In the genomic region with DNA sequence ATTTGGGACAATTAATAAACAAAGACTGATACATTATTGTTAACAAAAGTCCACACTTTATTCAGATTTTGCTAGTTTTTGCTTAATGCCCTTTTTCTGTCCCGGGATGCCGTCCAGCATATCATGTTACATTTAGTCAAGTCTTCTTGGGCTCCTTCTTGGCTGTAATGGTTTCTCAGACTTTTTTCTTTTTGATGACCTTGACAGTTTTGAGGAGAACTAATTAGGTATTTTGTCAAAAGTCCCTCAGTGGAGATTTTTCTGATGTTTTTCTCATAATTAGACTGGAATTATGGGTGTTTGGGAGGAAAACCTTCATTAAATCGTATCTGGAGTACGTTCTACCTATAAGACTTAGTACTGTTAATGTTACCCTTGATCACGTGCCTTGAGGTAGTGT, we compare ENCODE assay signal across 22 cellular contexts.
DNase-seq lines count a peak whose midpoint lies in the region; ATAC-seq, FAIRE-seq and TF ChIP-seq lines count a peak whose summit lies in the region.
"Had no signal": no experiment of that assay in that cellular context is flagged by ENCODE, and none has a peak within 500 bp of the region (broad histone marks: within the 10 kb centered on the region; RNA-seq: fewer than 3 reads in every experiment).

No MANE protein-coding gene starts in this region.

- H2BK120ac ChIP-seq in IMR-90 (ENCODE audit: low read depth, low read length) = no peak overlapping the region

- FAIRE-seq in A549 (lab: Jason Lieb, UNC) (no peak), K562 (lab: Jason Lieb, UNC) (no peak)
- FAIRE-seq: A204.1, D721Med, GM12878, GM12892, GM18507 had no signal

- H3K9ac ChIP-seq in IMR-90 (ENCODE audit: low read depth, low read length) (no peak overlapping the region), K562 (ENCODE audit: insufficient read depth in 1 of 2, low read depth in 2 of 2, low read length in 2 of 2) (no peak overlapping the region)
- H3K9ac ChIP-seq: BLaER1 treated with 17β-estradiol and CSF1 and Interleukin-3, amounts not matched to agents 10 nM and 100 nM had no signal

- TF ChIP-seq CTCF in A549 (IDR thresholded peaks at IDR 0.05) (no peak), IMR-90 (conservative IDR thresholded peaks at IDR 0.05; ENCODE audit: low read depth, low read length) (no peak), K562 (IDR thresholded peaks at IDR 0.05 in 2 of 3, conservative IDR thresholded peaks at IDR 0.05 in 1 of 3; ENCODE audit: insufficient read depth in 2 of 3, low read depth in 1 of 3, low read length in 3 of 3) (no peak)

- no peaks in the 10 kb centered on the region for H3K79me1 ChIP-seq in IMR-90 (ENCODE audit: low read depth in 1 of 2, low read length in 2 of 2)

- H4K91ac ChIP-seq in IMR-90 (ENCODE audit: insufficient read depth, low read depth, low read length) = no peak overlapping the region

- H3K4ac ChIP-seq in IMR-90 (ENCODE audit: low read depth, low read length) = no peak overlapping the region

- no peak overlapping the region for H4K8ac ChIP-seq in IMR-90 (ENCODE audit: low read depth in 2 of 2, low read length in 2 of 2)

- intact Hi-C loops in IMR-90 (cut with micrococcal nuclease) (no loop called here), K562 (cut with micrococcal nuclease) (no loop called here)

- H3K9me3 ChIP-seq in A549 (no peaks in the 10 kb centered on the region), IMR-90 (ENCODE audit: control insufficient read depth, insufficient read depth, low read length) (no peaks in the 10 kb centered on the region), K562 (replicated peaks; ENCODE audit: control insufficient read depth, insufficient read depth, low read depth, low read length) (no peaks in the 10 kb centered on the region)
- H3K9me3 ChIP-seq: BLaER1 treated with 17β-estradiol and CSF1 and Interleukin-3, amounts not matched to agents 10 nM and 100 nM; Caco-2 had no signal

- H3K18ac ChIP-seq in IMR-90 (ENCODE audit: low read depth, low read length) = no peak overlapping the region

- BruUV-seq in IMR-90 (replicated peaks; lab: Mats Ljungman, UMichigan) (no TSS peak), K562 (replicated peaks; lab: Mats Ljungman, UMichigan) (no TSS peak)

- ATAC-seq in A549 (no peak), IMR-90 (ENCODE audit: low read depth) (no peak), K562 (no peak)
- ATAC-seq: CD8-positive, alpha-beta T cell; GM12878 had no signal

- H3K4me1 ChIP-seq in A549 (no peaks in the 10 kb centered on the region), IMR-90 (ENCODE audit: control insufficient read depth, insufficient read depth, low read length) (no peaks in the 10 kb centered on the region), K562 (replicated peaks in 1 of 2; ENCODE audit: control insufficient read depth in 2 of 2, insufficient read depth in 2 of 2, low read length in 2 of 2) (no peaks in the 10 kb centered on the region)

- POLR2A ChIA-PET in A549 (lab: Yijun Ruan, JAX) (no interaction called here), IMR-90 (lab: Charles Lee; ENCODE audit: unreplicated experiment) (no interaction called here), K562 (lab: Yijun Ruan, JAX) (no interaction called here)

- H3K27me3 ChIP-seq in IMR-90 (ENCODE audit: control insufficient read depth, insufficient read depth, low read length) (peaks cover 2% of the 10 kb centered on the region; the same call in 1 of the 2 replicates), K562 (ENCODE audit: control insufficient read depth in 2 of 2, insufficient read depth in 2 of 2, low read length in 2 of 2) (peaks cover 0 to 4% of the 10 kb centered on the region in 2 experiments; a peak in 3 of 5 replicates)
- H3K27me3 ChIP-seq: BLaER1 treated with 17β-estradiol and CSF1 and Interleukin-3, amounts not matched to agents 10 nM and 100 nM had no signal

- H3K4me3 ChIP-seq in A549 (no peak overlapping the region), IMR-90 (ENCODE audit: insufficient read depth, low read depth, low read length) (no peak overlapping the region), K562 (no peak overlapping the region)
- H3K4me3 ChIP-seq: BLaER1 treated with 17β-estradiol and CSF1 and Interleukin-3, amounts not matched to agents 10 nM and 100 nM; GM12878 had no signal

- H3K4me2 ChIP-seq in A549 = no peak overlapping the region
- no peak overlapping the region for H3K4me2 ChIP-seq in IMR-90 (ENCODE audit: low read depth, low read length)
- no peak overlapping the region for H3K4me2 ChIP-seq in K562 (ENCODE audit: insufficient read depth, low read length)
- H3K4me2 ChIP-seq: BLaER1 treated with 17β-estradiol and CSF1 and Interleukin-3, amounts not matched to agents 10 nM and 100 nM had no signal

- TF ChIP-seq POLR2A in A549 (IDR thresholded peaks at IDR 0.05; ENCODE audit: low read length) (no peak), IMR-90 (IDR thresholded peaks at IDR 0.05; ENCODE audit: low read depth, low read length) (no peak), K562 (conservative IDR thresholded peaks at IDR 0.05) (no peak)

- no peak for TF ChIP-seq EP300 in A549 (IDR thresholded peaks at IDR 0.05)
- no peak for TF ChIP-seq EP300 in K562 (IDR thresholded peaks at IDR 0.05; ENCODE audit: low read length)

- H3K9me1 ChIP-seq in IMR-90 (ENCODE audit: insufficient read depth, low read length) (no peaks in the 10 kb centered on the region), K562 (ENCODE audit: control insufficient read depth, insufficient read depth, low read length) (no peaks in the 10 kb centered on the region)

- H3K79me2 ChIP-seq in K562 (ENCODE audit: control insufficient read depth, insufficient read depth, low read length) = no peaks in the 10 kb centered on the region

- H2BK15ac ChIP-seq in IMR-90 (ENCODE audit: low read depth, low read length) = no peak overlapping the region

- DNase-seq in A549 (ENCODE audit: low read depth in 1 of 2, low spot score in 1 of 2) (no peak), IMR-90 (no peak), K562 (ENCODE audit: extremely low read depth in 1 of 4, low spot score in 3 of 4) (no peak), myocyte (ENCODE audit: low read depth) (peak; percentile 6), G401 (ENCODE audit: low spot score) (no peak), NCI-H1105 treated with DMSO at 0.1 percent for 48 hours (lab: John Stamatoyannopoulos, UW) (no peak)
- no peak for DNase-seq in activated effector memory CD4-positive, alpha-beta T cell treated with Interleukin-2 at 50 U/mL for 16 hours
- DNase-seq: 8988T; AML-193; Caco-2; Calu3; CD4-positive, alpha-beta T cell; CD8-positive, alpha-beta T cell; DMS79 treated with DMSO at 0.1 percent for 48 hours; GDM1 had no signal

- no peak overlapping the region for H3K56ac ChIP-seq in IMR-90 (ENCODE audit: extremely low read depth, insufficient read depth, low read length)

- dilution Hi-C loops in IMR-90 (cut with HindIII; ENCODE audit: low sequenced_read_pairs, unreplicated experiment) = no loop called here

- no peak overlapping the region for H2AK9ac ChIP-seq in IMR-90 (replicated peaks; ENCODE audit: low read depth, low read length, poor library complexity)

- no peak overlapping the region for H2BK20ac ChIP-seq in IMR-90 (ENCODE audit: low read depth, low read length)

- H2AFZ ChIP-seq in IMR-90 (replicated peaks; ENCODE audit: low read length, poor library complexity) (no peak overlapping the region), K562 (ENCODE audit: low read depth, low read length) (no peak overlapping the region)

- H4K20me1 ChIP-seq in IMR-90 (ENCODE audit: insufficient read depth, low read length) (no peaks in the 10 kb centered on the region), K562 (replicated peaks; ENCODE audit: control insufficient read depth, insufficient read depth, low read length) (no peaks in the 10 kb centered on the region)
- H4K20me1 ChIP-seq: BLaER1 treated with 17β-estradiol and CSF1 and Interleukin-3, amounts not matched to agents 10 nM and 100 nM had no signal

- in situ Hi-C loops in IMR-90 (cut with MboI; ENCODE audit: low sequenced_read_pairs) (no loop called here), K562 (cut with MboI) (no loop called here), G401 (cut with HindIII; ENCODE audit: low sequenced_read_pairs) (no loop called here)

- H3K27ac ChIP-seq in A549 (no peak overlapping the region), IMR-90 (ENCODE audit: insufficient read depth, low read length) (no peak overlapping the region), K562 (ENCODE audit: extremely low read depth, low read depth, low read length) (no peak overlapping the region)
- H3K27ac ChIP-seq: BLaER1 treated with 17β-estradiol and CSF1 and Interleukin-3, amounts not matched to agents 10 nM and 100 nM; C4-2B had no signal

- H3K14ac ChIP-seq in IMR-90 (replicated peaks; ENCODE audit: low read depth, low read length) = no peak overlapping the region

- no peak overlapping the region for H4K5ac ChIP-seq in IMR-90 (ENCODE audit: low read depth, low read length)

- TF ChIP-seq RAD21 in A549 (conservative IDR thresholded peaks at IDR 0.05 in 1 of 2, IDR thresholded peaks at IDR 0.05 in 1 of 2) (no peak), IMR-90 (IDR thresholded peaks at IDR 0.05; ENCODE audit: low read length) (no peak), K562 (CRISPR knock-in tag; conservative IDR thresholded peaks at IDR 0.05 in 1 of 2, IDR thresholded peaks at IDR 0.05 in 1 of 2) (no peak)

- H3K36me3 ChIP-seq in IMR-90 (ENCODE audit: control insufficient read depth, insufficient read depth, low read length) = no peaks in the 10 kb centered on the region
- H3K36me3 ChIP-seq in K562 (ENCODE audit: control insufficient read depth, insufficient read depth, low read length) = no peaks in the 10 kb centered on the region
- H3K36me3 ChIP-seq: BLaER1 treated with 17β-estradiol and CSF1 and Interleukin-3, amounts not matched to agents 10 nM and 100 nM had no signal

- H3K23ac ChIP-seq in IMR-90 (ENCODE audit: low read depth, low read length) = no peak overlapping the region

- CTCF ChIA-PET in A549 (lab: Yijun Ruan, JAX) (no interaction called here), IMR-90 (lab: Yijun Ruan, JAX) (interaction anchor here (0.6 kb wide), 1 partner anchor 1094 kb away, joined by 3 read pairs; no protein-coding TSS in a partner anchor), K562 (lab: Yijun Ruan, JAX; ENCODE audit: low intra/inter-chr PET ratio) (no interaction called here)

- H2BK5ac ChIP-seq in IMR-90 (ENCODE audit: low read depth, low read length, poor library complexity, severe bottlenecking) = no peak overlapping the region

- no peak overlapping the region for H2AK5ac ChIP-seq in IMR-90 (ENCODE audit: low read depth, low read length)

- WGBS in A549 (ENCODE audit: missing lambda C conversion rate) = 29% methylated on average over 5 of the region's 5 CpGs
- WGBS in IMR-90 (ENCODE audit: extremely low coverage in 2 of 2, insufficient read length in 1 of 2), 2 experiments = 67% methylated on average over 2 of the region's 5 CpGs; no CpG with 5 or more reads in 1 of the 2 experiments
- WGBS in K562 (ENCODE audit: insufficient coverage, low coverage, missing lambda C conversion rate) = 0% methylated on average over 5 of the region's 5 CpGs

TF ChIP-seq in A549, 52 proteins besides CTCF, POLR2A, EP300 and RAD21 (continues in another document):
- TF ChIP-seq FOSB (CRISPR knock-in tag; IDR thresholded peaks at IDR 0.05) = no peak

TF ChIP-seq in IMR-90, 13 proteins besides CTCF, POLR2A, EP300 and RAD21:
- TF ChIP-seq MAFK (IDR thresholded peaks at IDR 0.05; ENCODE audit: low read depth, low read length) (peak; percentile 55), NFE2L2 (IDR thresholded peaks at IDR 0.05; ENCODE audit: low read depth, low read length) (no peak)

TF ChIP-seq in K562, 482 proteins besides CTCF, POLR2A, EP300 and RAD21:
- TF ChIP-seq HNRNPUL1 (IDR thresholded peaks at IDR 0.05; ENCODE audit: low read length) = no peak
- peak; percentile 60 for TF ChIP-seq ZNF316 (IDR thresholded peaks at IDR 0.05)
TF ChIP-seq in K562: peak in this region for 1.
